In genomic region chr14:102606296-102606695, GRCh38 we compare ENCODE assay signal across 14 cellular contexts. TPM values are rescaled to one million over a fixed set of nuclear protein-coding genes. Genes with fewer than 3 reads are reported as not detected.
DNase-seq lines count a peak whose midpoint lies in the region; ATAC-seq and TF ChIP-seq lines count a peak whose summit lies in the region.
"Had no signal": no experiment of that assay in that cellular context is flagged by ENCODE, and none has a peak within 500 bp of the region (broad histone marks: within the 10 kb centered on the region; RNA-seq: fewer than 3 reads in every experiment).

No MANE protein-coding gene starts in this region.

- no peak overlapping the region for H3K14ac ChIP-seq in trophoblast cell (ENCODE audit: low read length)

- DNase-seq in activated naive CD4-positive, alpha-beta T cell treated with anti-CD3 and anti-CD28 coated beads for 36 hours = peak; percentile 25
- DNase-seq in activated naive CD4-positive, alpha-beta T cell treated with Interleukin-2 at 50 U/mL for 16 hours = no peak
- DNase-seq in trophoblast cell (no peak), COR-L47 (lab: John Stamatoyannopoulos, UW) (no peak), SW 1271 (lab: John Stamatoyannopoulos, UW) (no peak), colonic mucosa (no peak)
- DNase-seq: brain microvascular endothelial cell, DMS153, NCI-H187 treated with DMSO at 0.1 percent for 48 hours, NCI-H748 treated with DMSO at 0.1 percent for 48 hours had no signal

- no peak overlapping the region for H2BK5ac ChIP-seq in trophoblast cell (ENCODE audit: low read depth, low read length, poor library complexity)

- H3K4me1 ChIP-seq in trophoblast cell (ENCODE audit: control insufficient read depth in 1 of 2, insufficient read depth in 2 of 2, low read length in 2 of 2) (peaks cover 8 to 17% of the 10 kb centered on the region in 2 experiments), colonic mucosa (no peaks in the 10 kb centered on the region)

- H3K27me3 Mint-ChIP-seq in activated naive CD4-positive, alpha-beta T cell treated with anti-CD3 and anti-CD28 coated beads for 36 hours (ENCODE audit: low read depth) = no peaks in the 10 kb centered on the region

- ATAC-seq in GM21423 (IDR thresholded peaks at IDR 0.05; ENCODE audit: unreplicated experiment) (peak; percentile 38), HG03432 (IDR thresholded peaks at IDR 0.05; ENCODE audit: unreplicated experiment) (peak; percentile 55)
- ATAC-seq: gastroesophageal sphincter, Right ventricle myocardium inferior had no signal

- no peak overlapping the region for H3K4me3 Mint-ChIP-seq in activated naive CD4-positive, alpha-beta T cell treated with anti-CD3 and anti-CD28 coated beads for 36 hours

- CTCF ChIA-PET in activated naive CD4-positive, alpha-beta T cell treated with anti-CD3 and anti-CD28 coated beads for 36 hours (lab: Charles Lee) = interaction anchor here (0.7 to 1.1 kb wide), 2 partner anchors 12 to 88 kb away, joined by 3 read pairs; no protein-coding TSS in a partner anchor

- H3K4me1 Mint-ChIP-seq in activated naive CD4-positive, alpha-beta T cell treated with anti-CD3 and anti-CD28 coated beads for 36 hours (ENCODE audit: low read depth) = peaks cover 46% of the 10 kb centered on the region

- no peak overlapping the region for H2BK12ac ChIP-seq in trophoblast cell (ENCODE audit: low read length)

- no peak overlapping the region for H3K23ac ChIP-seq in trophoblast cell (ENCODE audit: low read length)

- no peak overlapping the region for H3K18ac ChIP-seq in trophoblast cell (ENCODE audit: low read length)

- no peak overlapping the region for H4K91ac ChIP-seq in trophoblast cell (ENCODE audit: low read depth, low read length)

- peaks cover 8% of the 10 kb centered on the region for H3K36me3 Mint-ChIP-seq in activated naive CD4-positive, alpha-beta T cell treated with anti-CD3 and anti-CD28 coated beads for 36 hours (ENCODE audit: low read depth)

- H4K12ac ChIP-seq in trophoblast cell (ENCODE audit: low read depth, low read length) = no peak overlapping the region

- intact Hi-C loops in activated naive CD4-positive, alpha-beta T cell treated with anti-CD3 and anti-CD28 coated beads for 36 hours (cut with micrococcal nuclease) = loop anchor here (1.0 kb wide), 1 partner anchor 12 kb away; no protein-coding TSS in a partner anchor
- intact Hi-C loops in colonic mucosa (cut with DNase I) = no loop called here

- no peak overlapping the region for H3K4me2 ChIP-seq in trophoblast cell (ENCODE audit: low read length)

- TF ChIP-seq CTCF in colonic mucosa (IDR thresholded peaks at IDR 0.05) = no peak

- peaks cover 39% of the 10 kb centered on the region for H3K79me2 ChIP-seq in trophoblast cell (ENCODE audit: control insufficient read depth, insufficient read depth, low read length, poor library complexity)

- H3K36me3 ChIP-seq in trophoblast cell (ENCODE audit: control insufficient read depth in 1 of 2, insufficient read depth in 2 of 2, low read length in 2 of 2) (peaks cover 5 to 13% of the 10 kb centered on the region in 2 experiments), colonic mucosa (no peaks in the 10 kb centered on the region)
- H3K36me3 ChIP-seq: brain microvascular endothelial cell, gastroesophageal sphincter had no signal

- no peak overlapping the region for H3K9ac ChIP-seq in trophoblast cell (ENCODE audit: low read length)
- H3K9ac ChIP-seq in colonic mucosa (ENCODE audit: low read depth in 2 of 2, low read length in 2 of 2) = no peak overlapping the region

- H3K27me3 ChIP-seq in trophoblast cell (ENCODE audit: insufficient read depth, low read length) (no peaks in the 10 kb centered on the region), colonic mucosa (no peaks in the 10 kb centered on the region)
- H3K27me3 ChIP-seq: brain microvascular endothelial cell, gastroesophageal sphincter had no signal

- H3K27ac ChIP-seq in trophoblast cell (ENCODE audit: low read depth, low read length) (no peak overlapping the region), colonic mucosa (no peak overlapping the region)
- H3K27ac ChIP-seq: brain microvascular endothelial cell, gastroesophageal sphincter had no signal

- H3K79me1 ChIP-seq in trophoblast cell (ENCODE audit: low read length) = no peaks in the 10 kb centered on the region

- no peak overlapping the region for H2AK5ac ChIP-seq in trophoblast cell (ENCODE audit: low read length)

- H4K8ac ChIP-seq in trophoblast cell (ENCODE audit: low read depth, low read length) = no peak overlapping the region

- no peaks in the 10 kb centered on the region for H3K9me3 Mint-ChIP-seq in activated naive CD4-positive, alpha-beta T cell treated with anti-CD3 and anti-CD28 coated beads for 36 hours

- H2BK120ac ChIP-seq in trophoblast cell (ENCODE audit: insufficient read depth, low read length, poor library complexity) = no peak overlapping the region

- H3K9me3 ChIP-seq in trophoblast cell (ENCODE audit: insufficient read depth, low read depth, low read length) (no peaks in the 10 kb centered on the region), colonic mucosa (no peaks in the 10 kb centered on the region)
- H3K9me3 ChIP-seq: gastroesophageal sphincter had no signal

- H3K27ac Mint-ChIP-seq in activated naive CD4-positive, alpha-beta T cell treated with anti-CD3 and anti-CD28 coated beads for 36 hours = no peak overlapping the region

- peak overlapping the region; percentile 99 for H3K4ac ChIP-seq in trophoblast cell (ENCODE audit: low read depth, low read length)

- no CpG with 5 or more reads among the region's 4 CpGs for WGBS in trophoblast cell (ENCODE audit: extremely low coverage, insufficient coverage, insufficient read length)

- no peak overlapping the region for H2AFZ ChIP-seq in trophoblast cell (ENCODE audit: insufficient read depth, low read length, poor library complexity)

- no peak overlapping the region for H3K4me3 ChIP-seq in trophoblast cell (ENCODE audit: low read depth, low read length)
- H3K4me3 ChIP-seq in colonic mucosa = no peak overlapping the region
- H3K4me3 ChIP-seq: gastroesophageal sphincter had no signal

RNA-seq across cellular contexts. Expression of gene RCOR1, which starts 13.8 kb away (rescaled TPM):
- total RNA-seq in activated naive CD4-positive, alpha-beta T cell treated with anti-CD3 and anti-CD28 coated beads for 36 hours = 10 to 100 TPM; 11.9 to 12.2 TPM
- 39.7 and 41.7 TPM in 2 replicates for polyA plus RNA-seq in trophoblast cell (2013)
- 10 to 100 TPM; 30.0 to 43.2 TPM for total RNA-seq in colonic mucosa
